ENCODE assay signal across 1 cellular context in the genomic region with DNA sequence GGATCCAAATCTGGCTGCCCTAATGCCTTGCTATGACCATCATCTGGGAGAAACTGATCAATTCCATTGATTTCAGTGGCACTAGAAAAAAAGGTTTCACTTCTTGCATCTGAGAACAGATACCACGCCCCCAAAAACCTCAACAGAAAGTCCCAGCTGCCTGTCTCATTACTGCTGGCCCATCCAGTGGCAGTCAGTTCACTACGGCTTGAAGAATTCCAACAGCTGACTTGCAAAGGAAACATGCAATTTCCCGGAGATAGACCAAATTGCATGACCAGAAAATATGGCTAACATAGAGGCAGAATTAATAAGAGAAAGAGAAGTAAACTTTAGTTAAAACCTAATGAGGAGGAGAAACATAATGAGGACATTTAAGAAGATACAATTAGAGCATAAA.
A peak's percentile ranks its signal among the peaks of the same experiment; 100 is the strongest.
TF ChIP-seq lines count a peak whose summit lies in the region.

No MANE protein-coding gene starts in this region.

TF ChIP-seq in GM12878, 131 proteins besides CTCF, POLR2A, EP300 and RAD21 (continued from another document):
- TF ChIP-seq BHLHE40 (IDR thresholded peaks at IDR 0.05; ENCODE audit: borderline replicate concordance in 1 of 2, low read depth in 2 of 2, low read length in 1 of 2) (peak in 1 of 2 experiments; percentile 11; a peak in 1 of 4 replicates), BCL11A (IDR thresholded peaks at IDR 0.05; ENCODE audit: low read depth, low read length) (peak; percentile 87), CHD2 (IDR thresholded peaks at IDR 0.05; ENCODE audit: borderline replicate concordance, low read depth, low read length) (no peak)
- TF ChIP-seq, protein P1, sequence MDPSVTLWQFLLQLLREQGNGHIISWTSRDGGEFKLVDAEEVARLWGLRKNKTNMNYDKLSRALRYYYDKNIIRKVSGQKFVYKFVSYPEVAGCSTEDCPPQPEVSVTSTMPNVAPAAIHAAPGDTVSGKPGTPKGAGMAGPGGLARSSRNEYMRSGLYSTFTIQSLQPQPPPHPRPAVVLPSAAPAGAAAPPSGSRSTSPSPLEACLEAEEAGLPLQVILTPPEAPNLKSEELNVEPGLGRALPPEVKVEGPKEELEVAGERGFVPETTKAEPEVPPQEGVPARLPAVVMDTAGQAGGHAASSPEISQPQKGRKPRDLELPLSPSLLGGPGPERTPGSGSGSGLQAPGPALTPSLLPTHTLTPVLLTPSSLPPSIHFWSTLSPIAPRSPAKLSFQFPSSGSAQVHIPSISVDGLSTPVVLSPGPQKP (IDR thresholded peaks at IDR 0.05; ENCODE audit: low read depth, low read length): no peak
